In genomic region chr9:86809968-86810367, GRCh38 we compare ENCODE assay signal across 18 cellular contexts.
DNase-seq lines count a peak whose midpoint lies in the region; ATAC-seq and TF ChIP-seq lines count a peak whose summit lies in the region.
"Had no signal": no experiment of that assay in that cellular context is flagged by ENCODE, and none has a peak within 500 bp of the region (broad histone marks: within the 10 kb centered on the region; RNA-seq: fewer than 3 reads in every experiment).

No MANE protein-coding gene starts in this region.

- no peaks in the 10 kb centered on the region for H3K9me3 Mint-ChIP-seq in GM23338
- peaks cover 3% of the 10 kb centered on the region for H3K9me3 Mint-ChIP-seq in neural progenitor cell
- H3K9me3 Mint-ChIP-seq in MCF 10A (ENCODE audit: unreplicated experiment) = no peaks in the 10 kb centered on the region
- H3K9me3 Mint-ChIP-seq: CD8-positive, alpha-beta T cell; HFFc6 had no signal

- H3K4me3 ChIP-seq in GM23338 = no peak overlapping the region
- H3K4me3 ChIP-seq in Jurkat, Clone E6-1 (ENCODE audit: low read length) = no peak overlapping the region
- no peak overlapping the region for H3K4me3 ChIP-seq in neural progenitor cell
- H3K4me3 ChIP-seq: BLaER1 treated with 17β-estradiol and CSF1 and Interleukin-3, amounts not matched to agents 10 nM and 100 nM had no signal

- CTCF ChIA-PET in MCF 10A (lab: Yijun Ruan, JAX) = no interaction called here

- H3K79me2 ChIP-seq in GM23338 (replicated peaks; ENCODE audit: insufficient read depth) (no peaks in the 10 kb centered on the region), neural progenitor cell (ENCODE audit: low read depth) (no peaks in the 10 kb centered on the region)

- H3F3A ChIP-seq in GM23338 (replicated peaks; ENCODE audit: low read depth) (no peaks in the 10 kb centered on the region), neural progenitor cell (ENCODE audit: low read depth) (no peaks in the 10 kb centered on the region)

- H3K36me3 Mint-ChIP-seq in GM23338 (ENCODE audit: low read depth) = no peaks in the 10 kb centered on the region
- no peaks in the 10 kb centered on the region for H3K36me3 Mint-ChIP-seq in neural progenitor cell
- no peaks in the 10 kb centered on the region for H3K36me3 Mint-ChIP-seq in MCF 10A (ENCODE audit: insufficient read depth, unreplicated experiment)
- H3K36me3 Mint-ChIP-seq: CD8-positive, alpha-beta T cell had no signal

- no peaks in the 10 kb centered on the region for H3K9me2 ChIP-seq in GM23338 (ENCODE audit: insufficient read depth)

- H3K27ac Mint-ChIP-seq in GM23338 = no peak overlapping the region; the same call in 1 of the 2 replicates
- peak overlapping the region; percentile 15 for H3K27ac Mint-ChIP-seq in neural progenitor cell
- H3K27ac Mint-ChIP-seq in MCF 10A (ENCODE audit: low read depth, unreplicated experiment) = no peak overlapping the region
- H3K27ac Mint-ChIP-seq: B cell; CD8-positive, alpha-beta T cell; HFFc6 had no signal

- TF ChIP-seq CTCF in GM23338 (conservative IDR thresholded peaks at IDR 0.05; ENCODE audit: low read depth in 2 of 2) = no peak
- no peak for TF ChIP-seq CTCF in neural progenitor cell (IDR thresholded peaks at IDR 0.05)
- no peak for TF ChIP-seq CTCF in MCF 10A (IDR thresholded peaks at IDR 0.05; ENCODE audit: unreplicated experiment)

- H4K20me1 ChIP-seq in GM23338 (replicated peaks; ENCODE audit: insufficient read depth) = no peaks in the 10 kb centered on the region
- no peaks in the 10 kb centered on the region for H4K20me1 ChIP-seq in neural progenitor cell (ENCODE audit: low read depth)
- H4K20me1 ChIP-seq: BLaER1 treated with 17β-estradiol and CSF1 and Interleukin-3, amounts not matched to agents 10 nM and 100 nM had no signal

- H3K4me3 Mint-ChIP-seq in GM23338 = no peak overlapping the region
- H3K4me3 Mint-ChIP-seq in neural progenitor cell = no peak overlapping the region
- H3K4me3 Mint-ChIP-seq in MCF 10A (ENCODE audit: unreplicated experiment) = no peak overlapping the region
- H3K4me3 Mint-ChIP-seq: B cell; CD8-positive, alpha-beta T cell; HFFc6 had no signal

- no peak overlapping the region for H3K27ac ChIP-seq in GM23338 (ENCODE audit: low read depth)
- no peak overlapping the region for H3K27ac ChIP-seq in neural progenitor cell
- H3K27ac ChIP-seq: BLaER1 treated with 17β-estradiol and CSF1 and Interleukin-3, amounts not matched to agents 10 nM and 100 nM had no signal

- H3K4me1 ChIP-seq in GM23338 (ENCODE audit: insufficient read depth) (peaks cover 12% of the 10 kb centered on the region), neural progenitor cell (peaks cover 15% of the 10 kb centered on the region)
- H3K4me1 ChIP-seq: BLaER1 treated with 17β-estradiol and CSF1 and Interleukin-3, amounts not matched to agents 10 nM and 100 nM had no signal

- BruUV-seq in MCF 10A (replicated peaks; lab: Mats Ljungman, UMichigan) = no TSS peak

- H3K36me3 ChIP-seq in GM23338 (ENCODE audit: insufficient read depth) (no peaks in the 10 kb centered on the region), neural progenitor cell (no peaks in the 10 kb centered on the region)
- H3K36me3 ChIP-seq: BLaER1 treated with 17β-estradiol and CSF1 and Interleukin-3, amounts not matched to agents 10 nM and 100 nM had no signal

- H3K4me2 ChIP-seq in GM23338 = no peak overlapping the region
- H3K4me2 ChIP-seq in neural progenitor cell = no peak overlapping the region
- H3K4me2 ChIP-seq: BLaER1 treated with 17β-estradiol and CSF1 and Interleukin-3, amounts not matched to agents 10 nM and 100 nM had no signal

- DNase-seq in GM23338 (ENCODE audit: low spot score) (peak; percentile 40), left kidney (ENCODE audit: low read depth, low spot score) (peak; percentile 61), neural progenitor cell (ENCODE audit: low spot score) (peak; percentile 38), kidney glomerular epithelial cell (lab: John Stamatoyannopoulos, UW) (no peak), SHP77 (lab: John Stamatoyannopoulos, UW) (no peak), MCF 10A (ENCODE audit: unreplicated experiment) (no peak)
- DNase-seq in Jurkat, Clone E6-1 (ENCODE audit: low read depth, low spot score) = peak; percentile 2
- DNase-seq: Calu3; CD8-positive, alpha-beta T cell; DMS79 treated with DMSO at 0.1 percent for 48 hours; GF-D8; GOT3; H7; HFFc6 had no signal

- H3K4me1 Mint-ChIP-seq in GM23338 (no peaks in the 10 kb centered on the region), neural progenitor cell (peaks cover 17% of the 10 kb centered on the region), MCF 10A (ENCODE audit: insufficient read depth, unreplicated experiment) (no peaks in the 10 kb centered on the region)
- H3K4me1 Mint-ChIP-seq: B cell had no signal

- no peaks in the 10 kb centered on the region for H3K9me3 ChIP-seq in neural progenitor cell (ENCODE audit: low read depth)

- H2AFZ ChIP-seq in GM23338 (no peak overlapping the region), neural progenitor cell (replicated peaks) (no peak overlapping the region)

- no peak overlapping the region for H3K9ac ChIP-seq in neural progenitor cell
- H3K9ac ChIP-seq: BLaER1 treated with 17β-estradiol and CSF1 and Interleukin-3, amounts not matched to agents 10 nM and 100 nM had no signal

- no peak for ATAC-seq in GM23338
- no peak for ATAC-seq in HG03280 (IDR thresholded peaks at IDR 0.05; ENCODE audit: unreplicated experiment)
- ATAC-seq: CD8-positive, alpha-beta T cell; HCT116 had no signal

- intact Hi-C loops in MCF 10A (cut with micrococcal nuclease) = no loop called here

- POLR2A ChIA-PET in MCF 10A (lab: Yijun Ruan, JAX) = no interaction called here

- H3K27me3 ChIP-seq in GM23338 (ENCODE audit: insufficient read depth) (no peaks in the 10 kb centered on the region), neural progenitor cell (no peaks in the 10 kb centered on the region)
- H3K27me3 ChIP-seq: BLaER1 treated with 17β-estradiol and CSF1 and Interleukin-3, amounts not matched to agents 10 nM and 100 nM had no signal

- H3K27me3 Mint-ChIP-seq in GM23338 (ENCODE audit: insufficient read depth, low read depth, poor library complexity) (peaks cover 2% of the 10 kb centered on the region), neural progenitor cell (ENCODE audit: insufficient read depth, low read depth) (peaks cover 5% of the 10 kb centered on the region), MCF 10A (ENCODE audit: insufficient read depth, unreplicated experiment) (no peaks in the 10 kb centered on the region)
- H3K27me3 Mint-ChIP-seq: B cell had no signal

TF ChIP-seq in GM23338, 12 proteins besides CTCF, POLR2A, EP300 and RAD21 (continues in another document):
- TF ChIP-seq ZNF331 (CRISPR knock-in tag; IDR thresholded peaks at IDR 0.05; ENCODE audit: low read depth) (no peak), REST (IDR thresholded peaks at IDR 0.05; ENCODE audit: unreplicated experiment) (no peak), NANOG (IDR thresholded peaks at IDR 0.05; ENCODE audit: borderline replicate concordance) (no peak), ETS1 (IDR thresholded peaks at IDR 0.05) (no peak)

Comparison
In these comparisons a context has a peak if more than half of its experiments do, and no peak if none do; other contexts are left out.
1. DNase-seq: peak in GM23338 (single experiment), Jurkat, Clone E6-1 (single experiment), left kidney (single experiment) and neural progenitor cell (single experiment); none in kidney glomerular epithelial cell (single experiment), SHP77 (0 of 2) and MCF 10A (single experiment).